ENCODE assay signal across 1 cellular context in genomic region chr16:588889-589657, GRCh38.
TF ChIP-seq lines count a peak whose summit lies in the region.

No MANE protein-coding gene starts in this region.

TF ChIP-seq in HepG2, 621 proteins besides CTCF, POLR2A, EP300 and RAD21 (continued from another document):
- TF ChIP-seq, protein P1, sequence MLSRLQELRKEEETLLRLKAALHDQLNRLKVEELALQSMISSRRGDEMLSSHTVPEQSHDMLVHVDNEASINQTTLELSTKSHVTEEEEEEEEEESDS (CRISPR knock-in tag; IDR thresholded peaks at IDR 0.05; ENCODE audit: borderline replicate concordance) = no peak
- TF ChIP-seq ZNF34 (CRISPR knock-in tag; IDR thresholded peaks at IDR 0.05; ENCODE audit: borderline replicate concordance) = peak; percentile 79; the same call in 1 of the 2 replicates
- TF ChIP-seq ZNF724P (CRISPR knock-in tag; IDR thresholded peaks at IDR 0.05; ENCODE audit: borderline replicate concordance) = peak; percentile 50; the same call in 1 of the 2 replicates
- TF ChIP-seq PRDM15 (CRISPR knock-in tag; IDR thresholded peaks at IDR 0.05) = no peak
- TF ChIP-seq ZNF33B (CRISPR knock-in tag; IDR thresholded peaks at IDR 0.05) = peak; percentile 75; the same call in 1 of the 2 replicates
- peak; percentile 58; the same call in 1 of the 2 replicates for TF ChIP-seq ZFP91 (CRISPR knock-in tag; IDR thresholded peaks at IDR 0.05; ENCODE audit: borderline replicate concordance)
